Comparison of ENCODE assay signal across 10 cellular contexts in genomic region chr3:114449271-114450007, GRCh38.
DNase-seq lines count a peak whose midpoint lies in the region; ATAC-seq and TF ChIP-seq lines count a peak whose summit lies in the region.
"Had no signal": no experiment of that assay in that cellular context is flagged by ENCODE, and none has a peak within 500 bp of the region (broad histone marks: within the 10 kb centered on the region; RNA-seq: fewer than 3 reads in every experiment).

No MANE protein-coding gene starts in this region.

- H2AFZ ChIP-seq in MM.1S (ENCODE audit: low read length): no peak overlapping the region

- no peak for DNase-seq in SHP77 (lab: John Stamatoyannopoulos, UW)
- DNase-seq in MM.1S: no peak
- DNase-seq in activated effector memory CD4-positive, alpha-beta T cell treated with Interleukin-2 at 50 U/mL for 16 hours: no peak
- DNase-seq in activated CD8-positive, alpha-beta T cell treated with anti-CD3 and anti-CD28 coated beads, Interleukin-2, amount 10 ng/mL, durations not matched to agents 7 days and 5 days: no peak
- DNase-seq: activated T-cell treated with anti-CD3 and anti-CD28 coated beads, Interleukin-2, amount 50 U/mL, for 1 hour had no signal

- H3K4me1 Mint-ChIP-seq in activated CD8-positive, alpha-beta T cell treated with anti-CD3 and anti-CD28 coated beads, Interleukin-2, amount 10 ng/mL, durations not matched to agents 7 days and 5 days (ENCODE audit: low read depth): no peaks in the 10 kb centered on the region

- H3K27ac ChIP-seq in angular gyrus (ENCODE audit: low read depth, low read length): peak overlapping the region; percentile 69
- H3K27ac ChIP-seq in skin epidermis: peak overlapping the region in 11 of 21 experiments; percentile 6 to 76 (median 55)
- H3K27ac ChIP-seq in MM.1S (ENCODE audit: low read length): no peak overlapping the region

- no peak overlapping the region for H3K27ac Mint-ChIP-seq in activated CD8-positive, alpha-beta T cell treated with anti-CD3 and anti-CD28 coated beads, Interleukin-2, amount 10 ng/mL, durations not matched to agents 7 days and 5 days

- no peak for TF ChIP-seq CTCF in MM.1S (IDR thresholded peaks at IDR 0.05; ENCODE audit: low read length)

- H3K9me3 Mint-ChIP-seq in activated CD8-positive, alpha-beta T cell treated with anti-CD3 and anti-CD28 coated beads, Interleukin-2, amount 10 ng/mL, durations not matched to agents 7 days and 5 days (ENCODE audit: insufficient read depth): no peaks in the 10 kb centered on the region

- H3K27me3 Mint-ChIP-seq in activated CD8-positive, alpha-beta T cell treated with anti-CD3 and anti-CD28 coated beads, Interleukin-2, amount 10 ng/mL, durations not matched to agents 7 days and 5 days (ENCODE audit: low read depth): peaks cover 2% of the 10 kb centered on the region

- no peak overlapping the region for H3K4me2 ChIP-seq in MM.1S (ENCODE audit: low read depth, low read length)

- H3K9ac ChIP-seq in MM.1S (ENCODE audit: low read length): no peak overlapping the region

- no peak overlapping the region for H3K4me3 Mint-ChIP-seq in activated CD8-positive, alpha-beta T cell treated with anti-CD3 and anti-CD28 coated beads, Interleukin-2, amount 10 ng/mL, durations not matched to agents 7 days and 5 days

- H3K9me2 ChIP-seq in MM.1S (replicated peaks; ENCODE audit: insufficient read depth, low read length): no peaks in the 10 kb centered on the region

- H3K4me3 ChIP-seq in skin epidermis (no peak overlapping the region), MM.1S (ENCODE audit: low read length) (no peak overlapping the region)

- H4K20me1 ChIP-seq in MM.1S (ENCODE audit: insufficient read depth, low read length): no peaks in the 10 kb centered on the region

- peaks cover 3% of the 10 kb centered on the region; the same call in 1 of the 2 replicates for H3F3A ChIP-seq in MM.1S (ENCODE audit: insufficient read depth, low read length)

- H3K36me3 ChIP-seq in MM.1S (replicated peaks; ENCODE audit: insufficient read depth, low read length): no peaks in the 10 kb centered on the region

- H3K4me1 ChIP-seq in MM.1S (ENCODE audit: low read length): peaks cover 15% of the 10 kb centered on the region

- H3K27me3 ChIP-seq in MM.1S (replicated peaks; ENCODE audit: insufficient read depth, low read length): peaks cover 16% of the 10 kb centered on the region; the same call in 1 of the 2 replicates

- H3K9me3 ChIP-seq in MM.1S (replicated peaks; ENCODE audit: insufficient read depth, low read length): no peaks in the 10 kb centered on the region

- no peaks in the 10 kb centered on the region for H3K79me2 ChIP-seq in MM.1S (ENCODE audit: low read length)

- peak; percentile 45 for ATAC-seq in GM19043 (IDR thresholded peaks at IDR 0.05; ENCODE audit: low read depth, unreplicated experiment)
- ATAC-seq in HG03108 (IDR thresholded peaks at IDR 0.05; ENCODE audit: unreplicated experiment): peak; percentile 27
- ATAC-seq in activated CD8-positive, alpha-beta T cell treated with anti-CD3 and anti-CD28 coated beads, Interleukin-2, amount 10 ng/mL, durations not matched to agents 7 days and 5 days: no peak
- ATAC-seq: Panc1 had no signal

- POLR2A ChIA-PET in activated CD8-positive, alpha-beta T cell treated with anti-CD3 and anti-CD28 coated beads, Interleukin-2, amount 10 ng/mL, durations not matched to agents 7 days and 5 days (lab: Charles Lee): no interaction called here

- H3K36me3 Mint-ChIP-seq in activated CD8-positive, alpha-beta T cell treated with anti-CD3 and anti-CD28 coated beads, Interleukin-2, amount 10 ng/mL, durations not matched to agents 7 days and 5 days (ENCODE audit: low read depth): no peaks in the 10 kb centered on the region

- CTCF ChIA-PET in activated CD8-positive, alpha-beta T cell treated with anti-CD3 and anti-CD28 coated beads, Interleukin-2, amount 10 ng/mL, durations not matched to agents 7 days and 5 days (lab: Charles Lee): interaction anchor here (0.7 kb wide), 1 partner anchor 26 kb away, joined by 3 read pairs; no protein-coding TSS in a partner anchor
